ENCODE assay signal across 9 cellular contexts in genomic region chr15:89998923-89999675, GRCh38. TPM values are rescaled to one million over a fixed set of nuclear protein-coding genes. Genes with fewer than 3 reads are reported as not detected.
DNase-seq lines count a peak whose midpoint lies in the region; ATAC-seq, FAIRE-seq and TF ChIP-seq lines count a peak whose summit lies in the region.
"Had no signal": no experiment of that assay in that cellular context is flagged by ENCODE, and none has a peak within 500 bp of the region (broad histone marks: within the 10 kb centered on the region; RNA-seq: fewer than 3 reads in every experiment).

No MANE protein-coding gene starts in this region.

- peaks cover 27% of the 10 kb centered on the region for H3K79me2 ChIP-seq in PC-3 (ENCODE audit: low read length)

- peak overlapping the region; percentile 12 for H3K14ac ChIP-seq in neuronal stem cell (ENCODE audit: low read length)

- 77 to 96% methylated on average over 4 to 12 of the region's 12 CpGs for WGBS in endodermal cell (ENCODE audit: insufficient coverage in 1 of 2, insufficient read length in 1 of 2), 2 experiments
- no CpG with 5 or more reads among the region's 12 CpGs for WGBS in neuronal stem cell (ENCODE audit: extremely low coverage in 2 of 2, insufficient read length in 2 of 2, insufficient replicate concordance in 1 of 2), 2 donors

- intact Hi-C loops in PC-3 (cut with micrococcal nuclease) (no loop called here), sciatic nerve (cut with DNase I) (no loop called here)

- H4K20me1 ChIP-seq in PC-3 (ENCODE audit: low read length) = no peaks in the 10 kb centered on the region

- H3F3A ChIP-seq in PC-3 (ENCODE audit: low read length, unreplicated experiment) = no peaks in the 10 kb centered on the region

- H3K4ac ChIP-seq in neuronal stem cell (ENCODE audit: low read length) = no peak overlapping the region

- H3K9ac ChIP-seq in PC-3 (ENCODE audit: low read length) (no peak overlapping the region), endodermal cell (ENCODE audit: extremely low read depth, low read length, poor library complexity, severe bottlenecking) (no peak overlapping the region), neuronal stem cell (ENCODE audit: low read depth, low read length, poor library complexity) (no peak overlapping the region)

- H3K4me3 Mint-ChIP-seq in endodermal cell = peak overlapping the region; percentile 87

- no peak for FAIRE-seq in GM19239 (lab: Jason Lieb, UNC)

- ATAC-seq in PC-3 (no peak), sciatic nerve (no peak)

- H2BK12ac ChIP-seq in neuronal stem cell (ENCODE audit: low read length) = peak overlapping the region; percentile 67

- H3K27ac Mint-ChIP-seq in endodermal cell = no peak overlapping the region

- peak overlapping the region; percentile 31 for H3K18ac ChIP-seq in neuronal stem cell (ENCODE audit: low read length)

- CTCF ChIA-PET in PC-3 (lab: Charles Lee) = no interaction called here

- no peak overlapping the region for H4K91ac ChIP-seq in neuronal stem cell (ENCODE audit: low read depth, low read length, poor library complexity)

- no peaks in the 10 kb centered on the region for H3K27me3 Mint-ChIP-seq in endodermal cell (ENCODE audit: insufficient read depth)

- no peak overlapping the region for H2BK5ac ChIP-seq in neuronal stem cell (ENCODE audit: low read length)

- BruUV-seq in PC-3 (replicated peaks; lab: Mats Ljungman, UMichigan) = no TSS peak

- H3K36me3 ChIP-seq in PC-3 (ENCODE audit: low read depth, low read length) (no peaks in the 10 kb centered on the region), endodermal cell (ENCODE audit: control insufficient read depth, insufficient read depth, low read length) (no peaks in the 10 kb centered on the region), neuronal stem cell (replicated peaks in 1 of 2; ENCODE audit: control insufficient read depth in 2 of 2, insufficient read depth in 2 of 2, low read length in 2 of 2) (peaks cover 0 to 12% of the 10 kb centered on the region in 2 donors)

- H3K9me3 Mint-ChIP-seq in endodermal cell = no peaks in the 10 kb centered on the region

- H3K79me1 ChIP-seq in neuronal stem cell (ENCODE audit: low read depth, low read length) = peaks cover 5% of the 10 kb centered on the region

- peak; percentile 61 for DNase-seq in DMS53 (lab: John Stamatoyannopoulos, UW)
- no peak for DNase-seq in DMS53 treated with DMSO at 0.1 percent for 48 hours (lab: John Stamatoyannopoulos, UW; ENCODE audit: unreplicated experiment)
- DNase-seq in PC-3 = no peak
- DNase-seq in endodermal cell = no peak
- no peak for DNase-seq in neuronal stem cell (ENCODE audit: low spot score)
- DNase-seq in sciatic nerve (ENCODE audit: low spot score) = no peak
- no peak for DNase-seq in UCSD-AML1 (lab: John Stamatoyannopoulos, UW; ENCODE audit: unreplicated experiment)
- DNase-seq in GM19239 (ENCODE audit: insufficient read length, low spot score) = no peak
- DNase-seq: activated CD4-positive, alpha-beta T cell treated with anti-CD3 and anti-CD28 coated beads for 4 hours had no signal

- H3K27me3 ChIP-seq in PC-3 (ENCODE audit: low read length) (no peaks in the 10 kb centered on the region), endodermal cell (ENCODE audit: control insufficient read depth, insufficient read depth, low read length, poor library complexity, severe bottlenecking) (no peaks in the 10 kb centered on the region), neuronal stem cell (ENCODE audit: control insufficient read depth in 3 of 3, insufficient read depth in 3 of 3, low read depth in 1 of 3, low read length in 3 of 3) (no peaks in the 10 kb centered on the region)

- H3K27ac ChIP-seq in PC-3 (ENCODE audit: low read length) (peak overlapping the region; percentile 79), endodermal cell (ENCODE audit: low read depth, low read length) (peak overlapping the region; percentile 71), neuronal stem cell (replicated peaks; ENCODE audit: low read length) (peak overlapping the region; percentile 46)

- H2AFZ ChIP-seq in PC-3 (ENCODE audit: low read length) = no peak overlapping the region
- H2AFZ ChIP-seq in neuronal stem cell (ENCODE audit: low read length) = peak overlapping the region; percentile 57

- no peak overlapping the region for H2BK15ac ChIP-seq in neuronal stem cell (ENCODE audit: low read length)

- no peak overlapping the region for H2AK5ac ChIP-seq in neuronal stem cell (ENCODE audit: low read depth, low read length)

- no peaks in the 10 kb centered on the region for H3K9me2 ChIP-seq in PC-3 (replicated peaks; ENCODE audit: low read length)

- H3K4me1 ChIP-seq in PC-3 (ENCODE audit: insufficient read depth, low read length) (peaks cover 50% of the 10 kb centered on the region), endodermal cell (ENCODE audit: control insufficient read depth, insufficient read depth, low read length) (peaks cover 20% of the 10 kb centered on the region), neuronal stem cell (ENCODE audit: control insufficient read depth in 2 of 2, insufficient read depth in 1 of 2, low read depth in 1 of 2, low read length in 2 of 2) (peaks cover 15 to 17% of the 10 kb centered on the region in 2 donors)

- H3K4me2 ChIP-seq in PC-3 (ENCODE audit: low read length) = peak overlapping the region; percentile 56
- H3K4me2 ChIP-seq in neuronal stem cell (ENCODE audit: insufficient read depth, low read length, poor library complexity, severe bottlenecking) = peak overlapping the region; percentile 41

- H2BK120ac ChIP-seq in neuronal stem cell (ENCODE audit: low read depth, low read length) = peak overlapping the region; percentile 13

- H3K4me1 Mint-ChIP-seq in endodermal cell = peaks cover 32% of the 10 kb centered on the region

- TF ChIP-seq CTCF in PC-3 (conservative IDR thresholded peaks at IDR 0.05; ENCODE audit: low read depth, low read length) (no peak), endodermal cell (conservative IDR thresholded peaks at IDR 0.05) (no peak)

- no peaks in the 10 kb centered on the region for H3K36me3 Mint-ChIP-seq in endodermal cell (ENCODE audit: low read depth)

- H3K4me3 ChIP-seq in PC-3 (ENCODE audit: low read length) (no peak overlapping the region), endodermal cell (ENCODE audit: low read length) (no peak overlapping the region), neuronal stem cell (ENCODE audit: low read length in 2 of 2) (peak overlapping the region in 1 of 2 donors; percentile 57)

- H4K8ac ChIP-seq in neuronal stem cell (ENCODE audit: low read depth, low read length) = no peak overlapping the region

- POLR2A ChIA-PET in PC-3 (lab: Charles Lee; ENCODE audit: unreplicated experiment) = no interaction called here

- no peak overlapping the region for H3K23ac ChIP-seq in neuronal stem cell (ENCODE audit: low read depth, low read length, poor library complexity)

- H3K9me3 ChIP-seq in PC-3 (ENCODE audit: low read length) (no peaks in the 10 kb centered on the region), endodermal cell (ENCODE audit: control insufficient read depth, low read length) (no peaks in the 10 kb centered on the region), neuronal stem cell (replicated peaks in 1 of 2; ENCODE audit: control insufficient read depth in 2 of 2, insufficient read depth in 1 of 2, low read depth in 1 of 2, low read length in 2 of 2) (no peaks in the 10 kb centered on the region)

RNA-seq across cellular contexts. Expression of gene ZNF710, which starts 2.0 kb away (rescaled TPM):
- total RNA-seq in PC-3 (2014; rRNA removed) = 12.9 and 21.2 TPM in 2 replicates
- 10 to 100 TPM; 31.8 to 39.1 TPM for total RNA-seq in endodermal cell
- polyA plus RNA-seq in endodermal cell (2013, experiment 1 of 2) = 37.1 TPM
- polyA plus RNA-seq in endodermal cell (2013, experiment 2 of 2) = 33.8 TPM
- polyA plus RNA-seq in neuronal stem cell (2013, experiment 1 of 2) = 47.8 TPM
- polyA plus RNA-seq in neuronal stem cell (2013, experiment 2 of 2) = 50.8 TPM
- total RNA-seq in sciatic nerve = 20.2 TPM
